Comparison of ENCODE assay signal across 12 cellular contexts in genomic region chr1:167109125-167109524, GRCh38. TPM values are rescaled to one million over a fixed set of nuclear protein-coding genes. Genes with fewer than 3 reads are reported as not detected.
DNase-seq lines count a peak whose midpoint lies in the region; ATAC-seq and TF ChIP-seq lines count a peak whose summit lies in the region.
"Had no signal": no experiment of that assay in that cellular context is flagged by ENCODE, and none has a peak within 500 bp of the region (broad histone marks: within the 10 kb centered on the region; RNA-seq: fewer than 3 reads in every experiment).

No MANE protein-coding gene starts in this region.

- H3K4me1 Mint-ChIP-seq in stimulated activated naive CD8-positive, alpha-beta T cell treated with anti-CD3 and anti-CD28 coated beads, Interleukin-15, Interleukin-2, amounts not matched to agents 100 ng/mL and 50 ng/mL, for 24 hours (ENCODE audit: low read depth) = peaks cover 50% of the 10 kb centered on the region
- peaks cover 36 to 37% of the 10 kb centered on the region in 2 donors for H3K4me1 Mint-ChIP-seq in effector memory CD8-positive, alpha-beta T cell (ENCODE audit: low read depth in 2 of 2)
- H3K4me1 Mint-ChIP-seq in activated CD4-positive, alpha-beta memory T cell treated with anti-CD3 and anti-CD28 coated beads, Interleukin-2, amount 10 ng/mL, durations not matched to agents 7 days and 5 days = peaks cover 37% of the 10 kb centered on the region

- in situ Hi-C loops in GM13977 (cut with MboI; ENCODE audit: low pct_unique_long_range_greater_than_20kb, low sequenced_read_pairs, unreplicated experiment) = no loop called here

- H3K27ac Mint-ChIP-seq in stimulated activated naive CD8-positive, alpha-beta T cell treated with anti-CD3 and anti-CD28 coated beads, Interleukin-15, Interleukin-2, amounts not matched to agents 100 ng/mL and 50 ng/mL, for 24 hours = peak overlapping the region; percentile 32
- peak overlapping the region; percentile 27 to 57 for H3K27ac Mint-ChIP-seq in effector memory CD8-positive, alpha-beta T cell
- no peak overlapping the region for H3K27ac Mint-ChIP-seq in activated CD4-positive, alpha-beta memory T cell treated with anti-CD3 and anti-CD28 coated beads, Interleukin-2, amount 10 ng/mL, durations not matched to agents 7 days and 5 days

- H3K9me3 ChIP-seq in upper lobe of right lung = no peaks in the 10 kb centered on the region

- TF ChIP-seq CTCF in upper lobe of right lung (IDR thresholded peaks at IDR 0.05) (no peak), GM13977 (IDR thresholded peaks at IDR 0.05; ENCODE audit: extremely low read depth, insufficient read depth, missing control alignments) (no peak)

- H3K27ac ChIP-seq in upper lobe of right lung = no peak overlapping the region

- H3K27me3 ChIP-seq in upper lobe of right lung = no peaks in the 10 kb centered on the region

- intact Hi-C loops in upper lobe of right lung (cut with DNase I) = no loop called here

- H3K4me1 ChIP-seq in upper lobe of right lung = no peaks in the 10 kb centered on the region

- CTCF ChIA-PET in activated CD4-positive, alpha-beta memory T cell treated with anti-CD3 and anti-CD28 coated beads, Interleukin-2, amount 10 ng/mL, durations not matched to agents 7 days and 5 days (lab: Charles Lee) = interaction anchor here (1.0 kb wide), 1 partner anchor 18 kb away, joined by 3 read pairs; no protein-coding TSS in a partner anchor

- no peak for ATAC-seq in stimulated activated naive CD8-positive, alpha-beta T cell treated with anti-CD3 and anti-CD28 coated beads, Interleukin-15, Interleukin-2, amounts not matched to agents 100 U/mL and 50 U/mL, for 24 hours
- no peak for ATAC-seq in effector memory CD8-positive, alpha-beta T cell (replicated peaks)
- ATAC-seq in upper lobe of right lung = peak; percentile 24

- no peaks in the 10 kb centered on the region for H3K36me3 Mint-ChIP-seq in stimulated activated naive CD8-positive, alpha-beta T cell treated with anti-CD3 and anti-CD28 coated beads, Interleukin-15, Interleukin-2, amounts not matched to agents 100 ng/mL and 50 ng/mL, for 24 hours (ENCODE audit: low read depth)
- peaks cover 8% of the 10 kb centered on the region for H3K36me3 Mint-ChIP-seq in effector memory CD8-positive, alpha-beta T cell (ENCODE audit: insufficient read depth)
- peaks cover 3% of the 10 kb centered on the region for H3K36me3 Mint-ChIP-seq in activated CD4-positive, alpha-beta memory T cell treated with anti-CD3 and anti-CD28 coated beads, Interleukin-2, amount 10 ng/mL, durations not matched to agents 7 days and 5 days (ENCODE audit: low read depth)

- H3K9me3 Mint-ChIP-seq in stimulated activated naive CD8-positive, alpha-beta T cell treated with anti-CD3 and anti-CD28 coated beads, Interleukin-15, Interleukin-2, amounts not matched to agents 100 ng/mL and 50 ng/mL, for 24 hours = no peaks in the 10 kb centered on the region
- peaks cover 3 to 7% of the 10 kb centered on the region in 2 donors for H3K9me3 Mint-ChIP-seq in effector memory CD8-positive, alpha-beta T cell
- peaks cover 3% of the 10 kb centered on the region for H3K9me3 Mint-ChIP-seq in activated CD4-positive, alpha-beta memory T cell treated with anti-CD3 and anti-CD28 coated beads, Interleukin-2, amount 10 ng/mL, durations not matched to agents 7 days and 5 days

- POLR2A ChIA-PET in activated CD4-positive, alpha-beta memory T cell treated with anti-CD3 and anti-CD28 coated beads, Interleukin-2, amount 10 ng/mL, durations not matched to agents 7 days and 5 days (lab: Charles Lee) = no interaction called here

- H3K4me3 ChIP-seq in upper lobe of right lung = no peak overlapping the region

- DNase-seq in stimulated activated naive CD8-positive, alpha-beta T cell treated with anti-CD3 and anti-CD28 coated beads, Interleukin-15, Interleukin-2, amounts not matched to agents 100 U/mL and 50 U/mL, for 24 hours = no peak
- peak; percentile 81 to 89 for DNase-seq in NCI-H2081 (lab: John Stamatoyannopoulos, UW)
- no peak for DNase-seq in effector memory CD8-positive, alpha-beta T cell
- no peak for DNase-seq in upper lobe of right lung
- no peak for DNase-seq in GM13977 (ENCODE audit: low spot score)
- no peak for DNase-seq in activated CD4-positive, alpha-beta memory T cell treated with anti-CD3 and anti-CD28 coated beads, Interleukin-2, amount 10 ng/mL, durations not matched to agents 7 days and 5 days
- DNase-seq in midbrain (lab: John Stamatoyannopoulos, UW) = no peak
- DNase-seq: activated gamma-delta T cell treated with Interleukin-2 at 50 U/mL for 16 hours, IMR-90, retina had no signal

- H3K4me3 Mint-ChIP-seq in stimulated activated naive CD8-positive, alpha-beta T cell treated with anti-CD3 and anti-CD28 coated beads, Interleukin-15, Interleukin-2, amounts not matched to agents 100 ng/mL and 50 ng/mL, for 24 hours = no peak overlapping the region
- H3K4me3 Mint-ChIP-seq in effector memory CD8-positive, alpha-beta T cell = peak overlapping the region; percentile 2 to 13
- H3K4me3 Mint-ChIP-seq in activated CD4-positive, alpha-beta memory T cell treated with anti-CD3 and anti-CD28 coated beads, Interleukin-2, amount 10 ng/mL, durations not matched to agents 7 days and 5 days = no peak overlapping the region

- H3K36me3 ChIP-seq in upper lobe of right lung = no peaks in the 10 kb centered on the region

- no peaks in the 10 kb centered on the region for H3K27me3 Mint-ChIP-seq in stimulated activated naive CD8-positive, alpha-beta T cell treated with anti-CD3 and anti-CD28 coated beads, Interleukin-15, Interleukin-2, amounts not matched to agents 100 ng/mL and 50 ng/mL, for 24 hours
- H3K27me3 Mint-ChIP-seq in effector memory CD8-positive, alpha-beta T cell = peaks cover 0 to 18% of the 10 kb centered on the region in 2 donors
- peaks cover 3% of the 10 kb centered on the region for H3K27me3 Mint-ChIP-seq in activated CD4-positive, alpha-beta memory T cell treated with anti-CD3 and anti-CD28 coated beads, Interleukin-2, amount 10 ng/mL, durations not matched to agents 7 days and 5 days

RNA-seq across cellular contexts. Expression of gene STYXL2, which starts 15.2 kb away (rescaled TPM):
- 0.17 TPM for total RNA-seq in upper lobe of right lung
- not detected for total RNA-seq in activated CD4-positive, alpha-beta memory T cell treated with anti-CD3 and anti-CD28 coated beads, Interleukin-2, amount 10 ng/mL, durations not matched to agents 7 days and 5 days
- total RNA-seq: IMR-90, lung microvascular endothelial cell had no signal

RNA-seq across cellular contexts. Expression of gene GPA33, which starts 18.9 kb away (rescaled TPM):
- total RNA-seq in upper lobe of right lung = 0.90 TPM
- under 1 TPM; 0.65 to 0.71 TPM for total RNA-seq in activated CD4-positive, alpha-beta memory T cell treated with anti-CD3 and anti-CD28 coated beads, Interleukin-2, amount 10 ng/mL, durations not matched to agents 7 days and 5 days
- total RNA-seq: IMR-90, lung microvascular endothelial cell had no signal

Comparison
In these comparisons a context has a peak if more than half of its experiments do, and no peak if none do; other contexts are left out.
1. H3K4me3 Mint-ChIP-seq: peak in effector memory CD8-positive, alpha-beta T cell (2 of 2); none in stimulated activated naive CD8-positive, alpha-beta T cell treated with anti-CD3 and anti-CD28 coated beads, Interleukin-15, Interleukin-2, amounts not matched to agents 100 ng/mL and 50 ng/mL, for 24 hours (single experiment) and activated CD4-positive, alpha-beta memory T cell treated with anti-CD3 and anti-CD28 coated beads, Interleukin-2, amount 10 ng/mL, durations not matched to agents 7 days and 5 days (single experiment).
2. DNase-seq: peak in NCI-H2081 (2 of 2); none in stimulated activated naive CD8-positive, alpha-beta T cell treated with anti-CD3 and anti-CD28 coated beads, Interleukin-15, Interleukin-2, amounts not matched to agents 100 U/mL and 50 U/mL, for 24 hours (single experiment), effector memory CD8-positive, alpha-beta T cell (0 of 3), upper lobe of right lung (single experiment), GM13977 (single experiment), activated CD4-positive, alpha-beta memory T cell treated with anti-CD3 and anti-CD28 coated beads, Interleukin-2, amount 10 ng/mL, durations not matched to agents 7 days and 5 days (single experiment) and midbrain (single experiment).